Comparison of ENCODE assay signal across 21 cellular contexts in the genomic region with DNA sequence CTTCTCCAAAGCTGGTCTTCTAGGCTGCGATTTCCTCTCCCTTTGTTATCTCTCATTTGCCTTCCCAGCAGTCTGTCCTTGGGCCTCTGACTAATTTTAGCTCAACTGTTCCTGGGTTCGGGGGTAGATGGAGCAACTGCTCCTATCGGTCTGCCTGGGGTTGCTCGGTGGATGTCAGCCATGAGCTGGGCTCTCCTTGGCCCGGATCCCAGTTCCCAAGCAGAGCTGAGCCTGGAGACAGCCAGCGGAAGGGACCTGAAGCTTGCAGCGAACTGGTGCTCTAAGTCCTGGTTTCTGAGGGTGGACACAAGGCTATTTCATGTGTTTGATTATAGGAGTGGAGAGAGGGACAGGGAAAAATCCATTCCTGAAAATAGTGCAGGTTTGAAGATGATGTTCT.
DNase-seq lines count a peak whose midpoint lies in the region; ATAC-seq and TF ChIP-seq lines count a peak whose summit lies in the region.
"Had no signal": no experiment of that assay in that cellular context is flagged by ENCODE, and none has a peak within 500 bp of the region (broad histone marks: within the 10 kb centered on the region; RNA-seq: fewer than 3 reads in every experiment).

No MANE protein-coding gene starts in this region.

- no peaks in the 10 kb centered on the region for H3K36me3 ChIP-seq in hepatocyte (replicated peaks; ENCODE audit: insufficient read depth, low read depth)
- H3K36me3 ChIP-seq in thyroid gland = no peaks in the 10 kb centered on the region
- H3K36me3 ChIP-seq: colonic mucosa, lower lobe of right lung, transverse colon had no signal

- H3K4me2 ChIP-seq in hepatocyte = no peak overlapping the region

- no peaks in the 10 kb centered on the region for H3K9me3 Mint-ChIP-seq in activated CD4-positive, alpha-beta T cell treated with anti-CD3 and anti-CD28 coated beads, Interleukin-2, amount 10 ng/mL, durations not matched to agents 24 days and 14 days
- H3K9me3 Mint-ChIP-seq in WTC11 = no peaks in the 10 kb centered on the region
- H3K9me3 Mint-ChIP-seq: naive thymus-derived CD8-positive, alpha-beta T cell; stimulated activated effector memory CD8-positive, alpha-beta T cell treated with anti-CD3 and anti-CD28 coated beads, Interleukin-12 subunit alpha, Interleukin-12 subunit beta, amount 100 ng/mL, for 72 hours had no signal

- in situ Hi-C loops in KBM-7 (cut with MboI; ENCODE audit: low pct_unique_long_range_greater_than_20kb, low sequenced_read_pairs) = no loop called here

- CTCF ChIA-PET in WTC11 (lab: Charles Lee) = interaction anchor here (0.9 to 1.0 kb wide), 2 partner anchors 10 to 13 kb away, joined by 3 read pairs; no protein-coding TSS in a partner anchor

- no peaks in the 10 kb centered on the region for H3K27me3 ChIP-seq in hepatocyte
- H3K27me3 ChIP-seq in thyroid gland = no peaks in the 10 kb centered on the region
- H3K27me3 ChIP-seq: colonic mucosa, transverse colon had no signal

- TF ChIP-seq CTCF in WTC11 (IDR thresholded peaks at IDR 0.05) = no peak
- no peak for TF ChIP-seq CTCF in hepatocyte (IDR thresholded peaks at IDR 0.05; ENCODE audit: poor library complexity)
- no peak for TF ChIP-seq CTCF in thyroid gland (IDR thresholded peaks at IDR 0.05)

- H3K9me2 ChIP-seq in hepatocyte (replicated peaks; ENCODE audit: insufficient read depth) = no peaks in the 10 kb centered on the region

- no peaks in the 10 kb centered on the region for H3K9me3 ChIP-seq in hepatocyte (ENCODE audit: low read depth)
- H3K9me3 ChIP-seq in thyroid gland = no peaks in the 10 kb centered on the region
- H3K9me3 ChIP-seq: colonic mucosa, lower lobe of right lung, transverse colon had no signal

- no peaks in the 10 kb centered on the region for H4K20me1 ChIP-seq in hepatocyte (ENCODE audit: insufficient read depth, poor library complexity, severe bottlenecking)

- no peak overlapping the region for H3K4me3 Mint-ChIP-seq in activated CD4-positive, alpha-beta T cell treated with anti-CD3 and anti-CD28 coated beads, Interleukin-2, amount 10 ng/mL, durations not matched to agents 24 days and 14 days
- no peak overlapping the region for H3K4me3 Mint-ChIP-seq in WTC11
- H3K4me3 Mint-ChIP-seq: naive thymus-derived CD8-positive, alpha-beta T cell; stimulated activated effector memory CD8-positive, alpha-beta T cell treated with anti-CD3 and anti-CD28 coated beads, Interleukin-12 subunit alpha, Interleukin-12 subunit beta, amount 100 ng/mL, for 72 hours had no signal

- H3K4me1 ChIP-seq in hepatocyte (ENCODE audit: insufficient read depth) (no peaks in the 10 kb centered on the region), thyroid gland (no peaks in the 10 kb centered on the region)
- H3K4me1 ChIP-seq: colonic mucosa, lower lobe of right lung, transverse colon had no signal

- no peaks in the 10 kb centered on the region for H3K79me2 ChIP-seq in hepatocyte

- no peak for TF ChIP-seq POLR2A in thyroid gland (IDR thresholded peaks at IDR 0.05)

- no peak overlapping the region for H3K27ac Mint-ChIP-seq in activated CD4-positive, alpha-beta T cell treated with anti-CD3 and anti-CD28 coated beads, Interleukin-2, amount 10 ng/mL, durations not matched to agents 24 days and 14 days
- H3K27ac Mint-ChIP-seq in WTC11 = no peak overlapping the region; the same call in 1 of the 2 replicates
- H3K27ac Mint-ChIP-seq: naive thymus-derived CD8-positive, alpha-beta T cell; stimulated activated effector memory CD8-positive, alpha-beta T cell treated with anti-CD3 and anti-CD28 coated beads, Interleukin-12 subunit alpha, Interleukin-12 subunit beta, amount 100 ng/mL, for 72 hours had no signal

- 66% methylated on average over 7 of the region's 7 CpGs for WGBS in hepatocyte (ENCODE audit: low lambda C conversion rate, missing lambda C conversion rate)
- whole genome bisulfite sequencing in thyroid gland, 2 donors = 47 to 49% methylated on average over 7 of the region's 7 CpGs

- POLR2A ChIA-PET in WTC11 (lab: Charles Lee) = no interaction called here

- intact Hi-C loops in activated CD4-positive, alpha-beta T cell treated with anti-CD3 and anti-CD28 coated beads, Interleukin-2, amount 10 ng/mL, durations not matched to agents 24 days and 14 days (cut with micrococcal nuclease) = no loop called here
- intact Hi-C loops in thyroid gland (cut with DNase I) = no loop called here

- peak; percentile 34 for DNase-seq in activated CD4-positive, alpha-beta T cell treated with anti-CD3 and anti-CD28 coated beads, Interleukin-2, amount 10 ng/mL, durations not matched to agents 24 days and 14 days
- DNase-seq in activated CD4-positive, alpha-beta T cell treated with anti-CD3 and anti-CD28 coated beads, Interleukin-2, amount 50 U/mL, for 48 hours = no peak
- no peak for DNase-seq in WTC11 (ENCODE audit: low spot score)
- DNase-seq in hepatocyte (ENCODE audit: low spot score) = peak; percentile 37
- peak; percentile 8 to 22 for DNase-seq in thyroid gland
- no peak for DNase-seq in KBM-7
- no peak for DNase-seq in AG20443 (ENCODE audit: low spot score)
- DNase-seq: activated CD4-positive, alpha-beta T cell treated with anti-CD3 and anti-CD28 coated beads for 4 hours; activated CD8-positive, alpha-beta memory T cell treated with anti-CD3 and anti-CD28 coated beads, Interleukin-2, amount 50 U/mL, for 48 hours; activated gamma-delta T cell treated with Interleukin-2 at 50 U/mL for 16 hours; colonic mucosa; lower lobe of right lung; naive thymus-derived CD8-positive, alpha-beta T cell; NCI-H2029; NCI-H524 treated with DMSO at 0.1 percent for 48 hours; stimulated activated CD4-positive, alpha-beta T cell treated with anti-CD3 and anti-CD28 coated beads, Interleukin-12 subunit alpha, Interleukin-12 subunit beta, amount 100 ng/mL, for 4 hours; transverse colon had no signal

- no peaks in the 10 kb centered on the region for H3K4me1 Mint-ChIP-seq in activated CD4-positive, alpha-beta T cell treated with anti-CD3 and anti-CD28 coated beads, Interleukin-2, amount 10 ng/mL, durations not matched to agents 24 days and 14 days
- H3K4me1 Mint-ChIP-seq in WTC11 = peaks cover 19% of the 10 kb centered on the region
- H3K4me1 Mint-ChIP-seq: naive thymus-derived CD8-positive, alpha-beta T cell; stimulated activated effector memory CD8-positive, alpha-beta T cell treated with anti-CD3 and anti-CD28 coated beads, Interleukin-12 subunit alpha, Interleukin-12 subunit beta, amount 100 ng/mL, for 72 hours had no signal

- H2AFZ ChIP-seq in hepatocyte = no peak overlapping the region

- H3K4me3 ChIP-seq in hepatocyte = no peak overlapping the region
- no peak overlapping the region for H3K4me3 ChIP-seq in thyroid gland (replicated peaks in 1 of 3)
- H3K4me3 ChIP-seq: colonic mucosa, lower lobe of right lung, transverse colon had no signal

- H3K27me3 Mint-ChIP-seq in activated CD4-positive, alpha-beta T cell treated with anti-CD3 and anti-CD28 coated beads, Interleukin-2, amount 10 ng/mL, durations not matched to agents 24 days and 14 days = peaks cover 3% of the 10 kb centered on the region
- no peaks in the 10 kb centered on the region for H3K27me3 Mint-ChIP-seq in WTC11 (ENCODE audit: low read depth)

- ATAC-seq in WTC11 (peak; percentile 83), HG03095 (IDR thresholded peaks at IDR 0.05; ENCODE audit: unreplicated experiment) (no peak)
- ATAC-seq: lower lobe of right lung; naive thymus-derived CD8-positive, alpha-beta T cell; SK-N-SH treated with all-trans-retinoic acid at 6 μM for 48 hours; stimulated activated effector memory CD8-positive, alpha-beta T cell treated with anti-CD3 and anti-CD28 coated beads, Interleukin-12 subunit alpha, Interleukin-12 subunit beta, amount 100 ng/mL, for 72 hours had no signal

- no peak overlapping the region for H3K27ac ChIP-seq in hepatocyte
- no peak overlapping the region for H3K27ac ChIP-seq in thyroid gland
- H3K27ac ChIP-seq: C4-2B, colonic mucosa, lower lobe of right lung, transverse colon had no signal

- H3K36me3 Mint-ChIP-seq in activated CD4-positive, alpha-beta T cell treated with anti-CD3 and anti-CD28 coated beads, Interleukin-2, amount 10 ng/mL, durations not matched to agents 24 days and 14 days (ENCODE audit: low read depth) = no peaks in the 10 kb centered on the region
- no peaks in the 10 kb centered on the region for H3K36me3 Mint-ChIP-seq in WTC11
- H3K36me3 Mint-ChIP-seq: naive thymus-derived CD8-positive, alpha-beta T cell; stimulated activated effector memory CD8-positive, alpha-beta T cell treated with anti-CD3 and anti-CD28 coated beads, Interleukin-12 subunit alpha, Interleukin-12 subunit beta, amount 100 ng/mL, for 72 hours had no signal

TF ChIP-seq in WTC11, 78 proteins besides CTCF, POLR2A, EP300 and RAD21 (continues in another document):
- TF ChIP-seq ZNF138 (CRISPR knock-in tag; conservative IDR thresholded peaks at IDR 0.05) (no peak), ARID4B (CRISPR knock-in tag; IDR thresholded peaks at IDR 0.05; ENCODE audit: borderline replicate concordance) (no peak), GTF2I (CRISPR knock-in tag; conservative IDR thresholded peaks at IDR 0.05) (no peak), TCF7 (CRISPR knock-in tag; IDR thresholded peaks at IDR 0.05; ENCODE audit: low read depth) (no peak)

Comparison
In these comparisons a context has a peak if more than half of its experiments do, and no peak if none do; other contexts are left out.
1. DNase-seq: peak in activated CD4-positive, alpha-beta T cell treated with anti-CD3 and anti-CD28 coated beads, Interleukin-2, amount 10 ng/mL, durations not matched to agents 24 days and 14 days (single experiment), hepatocyte (single experiment) and thyroid gland (2 of 2); none in activated CD4-positive, alpha-beta T cell treated with anti-CD3 and anti-CD28 coated beads, Interleukin-2, amount 50 U/mL, for 48 hours (0 of 2), WTC11 (single experiment), KBM-7 (single experiment) and AG20443 (single experiment).